ENCODE assay signal across 14 cellular contexts in the genomic region with DNA sequence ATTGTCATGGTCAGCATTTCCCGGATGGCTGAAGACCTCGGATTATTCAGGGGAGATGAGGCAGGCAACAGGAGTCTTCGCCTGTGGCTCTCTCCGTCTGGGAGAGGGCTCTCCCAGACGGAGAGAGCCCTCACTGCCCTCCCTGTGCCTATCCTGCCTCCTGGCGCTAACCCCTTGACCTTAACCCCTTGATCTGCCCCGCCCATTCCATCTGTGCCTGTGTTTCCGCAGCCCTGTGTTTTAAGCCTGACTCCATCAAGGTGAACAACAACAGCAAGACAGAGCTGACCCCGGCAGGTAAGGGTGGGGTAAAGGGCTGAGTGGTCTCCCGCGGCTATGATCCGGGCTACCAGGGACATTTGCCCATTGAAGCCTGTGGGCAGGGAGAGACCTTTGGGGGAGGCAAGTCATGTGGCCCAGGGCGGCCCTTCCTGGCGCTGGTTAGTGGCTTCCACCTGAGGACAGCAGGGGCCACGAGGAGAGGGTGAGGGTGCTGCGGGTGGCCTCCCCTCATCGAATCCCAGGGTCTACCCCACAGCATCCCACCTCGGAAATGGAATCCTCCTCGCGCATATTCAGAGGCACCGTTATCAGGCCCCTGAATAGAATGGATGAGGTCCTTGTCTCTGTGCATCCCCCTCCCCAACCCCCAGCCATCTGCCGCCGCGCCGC. TPM values are rescaled to one million over a fixed set of nuclear protein-coding genes. Genes with fewer than 3 reads are reported as not detected.
DNase-seq lines count a peak whose midpoint lies in the region; ATAC-seq and TF ChIP-seq lines count a peak whose summit lies in the region.
"Had no signal": no experiment of that assay in that cellular context is flagged by ENCODE, and none has a peak within 500 bp of the region (broad histone marks: within the 10 kb centered on the region; RNA-seq: fewer than 3 reads in every experiment).

No MANE protein-coding gene starts in this region.

- ATAC-seq in stimulated activated naive CD8-positive, alpha-beta T cell treated with anti-CD3 and anti-CD28 coated beads, Interleukin-15, Interleukin-2, amounts not matched to agents 100 U/mL and 50 U/mL, for 24 hours, result no peak

- peaks cover 21% of the 10 kb centered on the region for H3K27me3 ChIP-seq in colonic mucosa
- peaks cover 66% of the 10 kb centered on the region for H3K27me3 ChIP-seq in mucosa of stomach (ENCODE audit: control insufficient read depth, insufficient read depth, low read length)

- intact Hi-C loops in colonic mucosa (cut with DNase I), result loop anchor here (2.0 to 5.0 kb wide), 2 partner anchors 63 to 94 kb away; no protein-coding TSS in a partner anchor

- H3K9ac ChIP-seq in colonic mucosa (ENCODE audit: low read depth in 2 of 2, low read length in 2 of 2) (peak overlapping the region; percentile 44 to 95), mucosa of stomach (ENCODE audit: low read length) (no peak overlapping the region)

- CTCF ChIA-PET in HEK293T (lab: Yijun Ruan, JAX), result interaction anchor here (0.6 to 1.3 kb wide), 4 partner anchors 8 to 88 kb away, joined by 3 to 4 read pairs (median 4); no protein-coding TSS in a partner anchor

- H3K4me3 Mint-ChIP-seq in stimulated activated naive CD8-positive, alpha-beta T cell treated with anti-CD3 and anti-CD28 coated beads, Interleukin-15, Interleukin-2, amounts not matched to agents 100 ng/mL and 50 ng/mL, for 24 hours, result peak overlapping the region; percentile 61

- DNase-seq in stimulated activated naive CD8-positive, alpha-beta T cell treated with anti-CD3 and anti-CD28 coated beads, Interleukin-15, Interleukin-2, amounts not matched to agents 100 U/mL and 50 U/mL, for 24 hours, result no peak
- DNase-seq in colonic mucosa, result no peak
- DNase-seq in HEK293T (ENCODE audit: extremely low spot score), result no peak
- no peak for DNase-seq in occipital lobe (lab: John Stamatoyannopoulos, UW)
- no peak for DNase-seq in 8988T
- no peak for DNase-seq in kidney tubule cell (ENCODE audit: low spot score)
- DNase-seq: amniotic stem cell; NCI-H2107; stimulated activated naive CD4-positive, alpha-beta T cell had no signal

- TF ChIP-seq CTCF in colonic mucosa (IDR thresholded peaks at IDR 0.05), result no peak

- no peaks in the 10 kb centered on the region for H3K4me1 ChIP-seq in colonic mucosa
- H3K4me1 ChIP-seq in mucosa of stomach (ENCODE audit: control insufficient read depth, insufficient read depth, low read length), result peaks cover 27% of the 10 kb centered on the region

- POLR2A ChIA-PET in HEK293T (lab: Yijun Ruan, JAX), result no interaction called here

- no peaks in the 10 kb centered on the region for H3K36me3 ChIP-seq in colonic mucosa
- no peaks in the 10 kb centered on the region for H3K36me3 ChIP-seq in mucosa of stomach (ENCODE audit: control insufficient read depth, insufficient read depth, low read length)

- H3K9me3 ChIP-seq in colonic mucosa (no peaks in the 10 kb centered on the region), mucosa of stomach (ENCODE audit: control insufficient read depth, low read length) (no peaks in the 10 kb centered on the region)

- no peak overlapping the region for H3K27ac Mint-ChIP-seq in stimulated activated naive CD8-positive, alpha-beta T cell treated with anti-CD3 and anti-CD28 coated beads, Interleukin-15, Interleukin-2, amounts not matched to agents 100 ng/mL and 50 ng/mL, for 24 hours
- H3K27ac Mint-ChIP-seq: activated CD4-positive, alpha-beta T cell treated with anti-CD3 and anti-CD28 coated beads for 36 hours had no signal

- no peaks in the 10 kb centered on the region for H3K36me3 Mint-ChIP-seq in stimulated activated naive CD8-positive, alpha-beta T cell treated with anti-CD3 and anti-CD28 coated beads, Interleukin-15, Interleukin-2, amounts not matched to agents 100 ng/mL and 50 ng/mL, for 24 hours (ENCODE audit: low read depth)

- H3K27ac ChIP-seq in colonic mucosa, result peak overlapping the region; percentile 89
- H3K27ac ChIP-seq: RWPE1 had no signal

- H3K27me3 Mint-ChIP-seq in stimulated activated naive CD8-positive, alpha-beta T cell treated with anti-CD3 and anti-CD28 coated beads, Interleukin-15, Interleukin-2, amounts not matched to agents 100 ng/mL and 50 ng/mL, for 24 hours, result peaks cover 49% of the 10 kb centered on the region

- peaks cover 10% of the 10 kb centered on the region for H3K4me1 Mint-ChIP-seq in stimulated activated naive CD8-positive, alpha-beta T cell treated with anti-CD3 and anti-CD28 coated beads, Interleukin-15, Interleukin-2, amounts not matched to agents 100 ng/mL and 50 ng/mL, for 24 hours (ENCODE audit: low read depth)

- H3K9me3 Mint-ChIP-seq in stimulated activated naive CD8-positive, alpha-beta T cell treated with anti-CD3 and anti-CD28 coated beads, Interleukin-15, Interleukin-2, amounts not matched to agents 100 ng/mL and 50 ng/mL, for 24 hours, result no peaks in the 10 kb centered on the region

- H3K4me3 ChIP-seq in colonic mucosa, result peak overlapping the region; percentile 58
- peak overlapping the region; percentile 39 for H3K4me3 ChIP-seq in mucosa of stomach (ENCODE audit: low read length)

TF ChIP-seq in HEK293T, 16 proteins besides CTCF, POLR2A, EP300 and RAD21:
- no peak for TF ChIP-seq SP1 (IDR thresholded peaks at IDR 0.05)
- TF ChIP-seq FOXA1 (IDR thresholded peaks at IDR 0.05), result no peak
- TF ChIP-seq NFRKB (IDR thresholded peaks at IDR 0.05), result no peak
- no peak for TF ChIP-seq FOXM1 (IDR thresholded peaks at IDR 0.05; ENCODE audit: borderline replicate concordance)
- no peak for TF ChIP-seq FOXK2 (IDR thresholded peaks at IDR 0.05)
- TF ChIP-seq ZNF384 (IDR thresholded peaks at IDR 0.05), result no peak
- TF ChIP-seq BHLHE40 (IDR thresholded peaks at IDR 0.05; ENCODE audit: borderline replicate concordance), result no peak
- no peak for TF ChIP-seq SUZ12 (IDR thresholded peaks at IDR 0.05)
- no peak for TF ChIP-seq HDGF (IDR thresholded peaks at IDR 0.05; ENCODE audit: borderline replicate concordance)
- TF ChIP-seq ARNT (IDR thresholded peaks at IDR 0.05), result no peak
- TF ChIP-seq CTBP1 (IDR thresholded peaks at IDR 0.05; ENCODE audit: borderline replicate concordance), result no peak
- TF ChIP-seq, protein P1, sequence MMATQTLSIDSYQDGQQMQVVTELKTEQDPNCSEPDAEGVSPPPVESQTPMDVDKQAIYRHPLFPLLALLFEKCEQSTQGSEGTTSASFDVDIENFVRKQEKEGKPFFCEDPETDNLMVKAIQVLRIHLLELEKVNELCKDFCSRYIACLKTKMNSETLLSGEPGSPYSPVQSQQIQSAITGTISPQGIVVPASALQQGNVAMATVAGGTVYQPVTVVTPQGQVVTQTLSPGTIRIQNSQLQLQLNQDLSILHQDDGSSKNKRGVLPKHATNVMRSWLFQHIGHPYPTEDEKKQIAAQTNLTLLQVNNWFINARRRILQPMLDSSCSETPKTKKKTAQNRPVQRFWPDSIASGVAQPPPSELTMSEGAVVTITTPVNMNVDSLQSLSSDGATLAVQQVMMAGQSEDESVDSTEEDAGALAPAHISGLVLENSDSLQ (IDR thresholded peaks at IDR 0.05), result no peak
- no peak for TF ChIP-seq LEF1 (IDR thresholded peaks at IDR 0.05; ENCODE audit: borderline replicate concordance)
- no peak for TF ChIP-seq ELF4 (IDR thresholded peaks at IDR 0.05)
- no peak for TF ChIP-seq L3MBTL2 (conservative IDR thresholded peaks at IDR 0.05)

RNA-seq across cellular contexts. Expression of a gene that starts 4.2 kb away (rescaled TPM):
- 100 to 1,000 TPM; 331 to 542 TPM for total RNA-seq in colonic mucosa
- not detected for total RNA-seq in occipital lobe

RNA-seq across cellular contexts. Expression of a gene that starts 15.9 kb away (rescaled TPM):
- total RNA-seq in colonic mucosa, result 100 to 1,000 TPM; 137 to 149 TPM
- 0.47 TPM for total RNA-seq in occipital lobe
- total RNA-seq: activated CD4-positive, alpha-beta T cell treated with anti-CD3 and anti-CD28 coated beads for 36 hours; epithelial cell of proximal tubule had no signal

RNA-seq across cellular contexts. Expression of a gene that starts 54.7 kb away (rescaled TPM):
- total RNA-seq in colonic mucosa, result 1 to 10 TPM; 1.7 to 2.5 TPM
- total RNA-seq in occipital lobe, result not detected
- total RNA-seq: activated CD4-positive, alpha-beta T cell treated with anti-CD3 and anti-CD28 coated beads for 36 hours; epithelial cell of proximal tubule had no signal

Comparison
In these comparisons a context has a peak if more than half of its experiments do, and no peak if none do; other contexts are left out.
1. RNA of a gene that starts 4.2 kb away (total RNA-seq): 331 to 542 TPM in colonic mucosa; not detected in occipital lobe (single experiment); every median in the first group is over 100 times any median in the second.
2. RNA of a gene that starts 15.9 kb away (total RNA-seq): 137 to 149 TPM in colonic mucosa; 0.47 TPM in occipital lobe (single experiment); every median in the first group is over 10 times any median in the second.